Comparison of ENCODE assay signal across 14 cellular contexts in genomic region chr15:100663066-100663465, GRCh38.
DNase-seq lines count a peak whose midpoint lies in the region; ATAC-seq and TF ChIP-seq lines count a peak whose summit lies in the region.
"Had no signal": no experiment of that assay in that cellular context is flagged by ENCODE, and none has a peak within 500 bp of the region (broad histone marks: within the 10 kb centered on the region; RNA-seq: fewer than 3 reads in every experiment).

No MANE protein-coding gene starts in this region.

- no TSS peak for BruUV-seq in OCI-LY7 (replicated peaks; lab: Mats Ljungman, UMichigan)

- no peaks in the 10 kb centered on the region for H3K79me2 ChIP-seq in OCI-LY7 (ENCODE audit: insufficient read depth, low read depth, low read length)
- H3K79me2 ChIP-seq: parathyroid adenoma had no signal

- H3K9me2 ChIP-seq in OCI-LY7 (ENCODE audit: insufficient read depth, low read length), result no peaks in the 10 kb centered on the region

- no peaks in the 10 kb centered on the region for H4K20me1 ChIP-seq in OCI-LY7 (ENCODE audit: insufficient read depth, low read length)

- H3K4me3 ChIP-seq in left ventricle myocardium inferior (no peak overlapping the region), OCI-LY7 (ENCODE audit: low read depth, low read length, poor library complexity, severe bottlenecking) (no peak overlapping the region), epithelial cell of proximal tubule (ENCODE audit: low read depth, low read length) (no peak overlapping the region)

- no peak overlapping the region for H3K4me2 ChIP-seq in OCI-LY7 (ENCODE audit: low read length)

- no peak overlapping the region for H2AFZ ChIP-seq in OCI-LY7 (ENCODE audit: low read length)
- H2AFZ ChIP-seq: parathyroid adenoma had no signal

- DNase-seq in left ventricle myocardium inferior (no peak), Right ventricle myocardium superior (no peak), OCI-LY7 (ENCODE audit: low spot score) (no peak), epithelial cell of proximal tubule (ENCODE audit: low read depth) (no peak), occipital lobe (lab: John Stamatoyannopoulos, UW) (no peak), NCI-H345 (lab: John Stamatoyannopoulos, UW) (no peak)
- DNase-seq: activated CD4-positive, alpha-beta memory T cell treated with anti-CD3 and anti-CD28 coated beads, Interleukin-2, amount 10 ng/mL, durations not matched to agents 7 days and 5 days; amygdala; C1 segment of cervical spinal cord; hypothalamus; NCI-H446 treated with DMSO at 0.1 percent for 48 hours had no signal

- ATAC-seq in Right ventricle myocardium superior (ENCODE audit: poor library complexity), result no peak
- no peak for ATAC-seq in GM19455 (IDR thresholded peaks at IDR 0.05; ENCODE audit: unreplicated experiment)
- ATAC-seq in HG03097 (IDR thresholded peaks at IDR 0.05; ENCODE audit: low FRiP score, unreplicated experiment), result no peak

- peak; percentile 11 for TF ChIP-seq CTCF in left ventricle myocardium inferior (IDR thresholded peaks at IDR 0.05; ENCODE audit: borderline replicate concordance)
- 0 out of 2 replicates have a peak, but pooled peaks have one; percentile 30 for TF ChIP-seq CTCF in OCI-LY7 (conservative IDR thresholded peaks at IDR 0.05; ENCODE audit: low read length)
- peak; percentile 40 for TF ChIP-seq CTCF in epithelial cell of proximal tubule (conservative IDR thresholded peaks at IDR 0.05; ENCODE audit: low read depth, low read length)

- POLR2A ChIA-PET in OCI-LY7 (lab: Charles Lee), result no interaction called here

- no peaks in the 10 kb centered on the region for H3K9me3 ChIP-seq in left ventricle myocardium inferior (replicated peaks)
- H3K9me3 ChIP-seq in OCI-LY7 (ENCODE audit: low read length), result no peaks in the 10 kb centered on the region

- peaks cover 20% of the 10 kb centered on the region for H3K27me3 ChIP-seq in left ventricle myocardium inferior (ENCODE audit: low read depth)

- CTCF ChIA-PET in OCI-LY7 (lab: Charles Lee; ENCODE audit: unreplicated experiment), result no interaction called here

- intact Hi-C loops in left ventricle myocardium inferior (cut with micrococcal nuclease), result no loop called here
- intact Hi-C loops in Right ventricle myocardium superior (cut with DNase I), result no loop called here
- intact Hi-C loops in OCI-LY7 (cut with micrococcal nuclease; ENCODE audit: unreplicated experiment), result no loop called here

- H3K4me1 ChIP-seq in left ventricle myocardium inferior (peaks cover 10% of the 10 kb centered on the region), OCI-LY7 (ENCODE audit: insufficient read depth, low read length, poor library complexity, severe bottlenecking) (no peaks in the 10 kb centered on the region)
- H3K4me1 ChIP-seq: parathyroid adenoma had no signal

- H3K27ac ChIP-seq in left ventricle myocardium inferior (replicated peaks) (no peak overlapping the region), OCI-LY7 (ENCODE audit: low read depth, low read length, poor library complexity, severe bottlenecking) (no peak overlapping the region)
- H3K27ac ChIP-seq: parathyroid adenoma had no signal

- H3K36me3 ChIP-seq in left ventricle myocardium inferior (no peaks in the 10 kb centered on the region), OCI-LY7 (ENCODE audit: insufficient read depth, low read length) (no peaks in the 10 kb centered on the region)
